Comparison of ENCODE assay signal across 8 cellular contexts in genomic region chr16:68396481-68396880, GRCh38.
DNase-seq lines count a peak whose midpoint lies in the region; ATAC-seq and TF ChIP-seq lines count a peak whose summit lies in the region.

No MANE protein-coding gene starts in this region.

- no peaks in the 10 kb centered on the region for H4K20me1 ChIP-seq in Loucy (ENCODE audit: insufficient read depth, low read length, poor library complexity, severe bottlenecking)

- H3F3A ChIP-seq in Loucy (ENCODE audit: low read depth), result no peaks in the 10 kb centered on the region

- 0 out of 2 replicates have a peak overlapping the region, but pooled peaks have one; percentile 9 for H2AFZ ChIP-seq in Loucy (ENCODE audit: low read length)

- TF ChIP-seq CTCF in Loucy (conservative IDR thresholded peaks at IDR 0.05; ENCODE audit: low read length) (peak; percentile 82), fibroblast of pulmonary artery (IDR thresholded peaks at IDR 0.05; ENCODE audit: low read length, missing control alignments) (peak; percentile 64)

- H3K27me3 ChIP-seq in Loucy (ENCODE audit: insufficient read depth, low read length, poor library complexity, severe bottlenecking), result no peaks in the 10 kb centered on the region

- H3K9me3 ChIP-seq in Loucy (ENCODE audit: insufficient read depth, low read depth, low read length), result no peaks in the 10 kb centered on the region

- ATAC-seq in GM18511 (IDR thresholded peaks at IDR 0.05; ENCODE audit: unreplicated experiment), result no peak
- ATAC-seq in GM18909 (IDR thresholded peaks at IDR 0.05; ENCODE audit: poor library complexity, unreplicated experiment), result no peak

- no peaks in the 10 kb centered on the region for H3K36me3 ChIP-seq in Loucy (ENCODE audit: insufficient read depth, low read length)

- H3K4me1 ChIP-seq in Loucy (ENCODE audit: insufficient read depth, low read length, poor library complexity, severe bottlenecking), result peaks cover 4% of the 10 kb centered on the region

- no peak overlapping the region for H3K9ac ChIP-seq in Loucy (ENCODE audit: low read depth, low read length, poor library complexity, severe bottlenecking)

- DNase-seq in DMS 273 (lab: John Stamatoyannopoulos, UW; ENCODE audit: unreplicated experiment), result peak; percentile 59
- DNase-seq in DMS 273 treated with DMSO at 0.1 percent for 48 hours (lab: John Stamatoyannopoulos, UW), result no peak
- peak; percentile 8 for DNase-seq in activated T-cell treated with anti-CD3 and anti-CD28 coated beads for 48 hours (ENCODE audit: low read depth)
- DNase-seq in fibroblast of pulmonary artery (ENCODE audit: low read depth), result peak; percentile 57
- peak; percentile 29 for DNase-seq in stimulated activated CD4-positive, alpha-beta T cell treated with anti-CD3 and anti-CD28 coated beads, Interleukin-12 subunit alpha, Interleukin-12 subunit beta, amount 100 ng/mL, for 4 hours

- no peak overlapping the region for H3K4me2 ChIP-seq in Loucy (ENCODE audit: low read depth, low read length, poor library complexity, severe bottlenecking)

- H3K9me2 ChIP-seq in Loucy (replicated peaks; ENCODE audit: low read depth, low read length), result no peaks in the 10 kb centered on the region

- no peaks in the 10 kb centered on the region for H3K79me2 ChIP-seq in Loucy (ENCODE audit: insufficient read depth, low read length)

- H3K4me3 ChIP-seq in Loucy (ENCODE audit: low read length, poor library complexity, severe bottlenecking) (no peak overlapping the region), fibroblast of pulmonary artery (replicated peaks; ENCODE audit: low read depth, low read length) (no peak overlapping the region)
